2 cellular contexts compared by ENCODE assay signal in the genomic region with DNA sequence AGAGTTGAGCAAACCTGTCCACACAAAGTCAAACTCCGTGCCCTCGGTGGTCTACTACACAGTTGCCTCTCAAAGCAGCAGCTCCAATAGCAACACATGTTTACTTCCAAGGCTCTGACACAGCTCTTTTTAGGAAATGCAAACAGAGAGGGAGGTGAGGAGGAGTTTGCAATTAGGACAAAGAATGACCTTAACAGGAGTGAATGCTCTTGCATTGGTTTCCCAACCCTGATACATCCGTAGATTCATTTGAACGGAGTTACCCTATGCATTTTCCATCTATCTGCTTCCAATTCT.
A peak's percentile ranks its signal among the peaks of the same experiment; 100 is the strongest.
TF ChIP-seq lines count a peak whose summit lies in the region.

No MANE protein-coding gene starts in this region.

TF ChIP-seq in HepG2, 621 proteins besides CTCF, POLR2A, EP300 and RAD21:
- TF ChIP-seq BCL6 (CRISPR knock-in tag; IDR thresholded peaks at IDR 0.05): peak; percentile 38; the same call in 1 of the 2 replicates
- TF ChIP-seq, protein P1, sequence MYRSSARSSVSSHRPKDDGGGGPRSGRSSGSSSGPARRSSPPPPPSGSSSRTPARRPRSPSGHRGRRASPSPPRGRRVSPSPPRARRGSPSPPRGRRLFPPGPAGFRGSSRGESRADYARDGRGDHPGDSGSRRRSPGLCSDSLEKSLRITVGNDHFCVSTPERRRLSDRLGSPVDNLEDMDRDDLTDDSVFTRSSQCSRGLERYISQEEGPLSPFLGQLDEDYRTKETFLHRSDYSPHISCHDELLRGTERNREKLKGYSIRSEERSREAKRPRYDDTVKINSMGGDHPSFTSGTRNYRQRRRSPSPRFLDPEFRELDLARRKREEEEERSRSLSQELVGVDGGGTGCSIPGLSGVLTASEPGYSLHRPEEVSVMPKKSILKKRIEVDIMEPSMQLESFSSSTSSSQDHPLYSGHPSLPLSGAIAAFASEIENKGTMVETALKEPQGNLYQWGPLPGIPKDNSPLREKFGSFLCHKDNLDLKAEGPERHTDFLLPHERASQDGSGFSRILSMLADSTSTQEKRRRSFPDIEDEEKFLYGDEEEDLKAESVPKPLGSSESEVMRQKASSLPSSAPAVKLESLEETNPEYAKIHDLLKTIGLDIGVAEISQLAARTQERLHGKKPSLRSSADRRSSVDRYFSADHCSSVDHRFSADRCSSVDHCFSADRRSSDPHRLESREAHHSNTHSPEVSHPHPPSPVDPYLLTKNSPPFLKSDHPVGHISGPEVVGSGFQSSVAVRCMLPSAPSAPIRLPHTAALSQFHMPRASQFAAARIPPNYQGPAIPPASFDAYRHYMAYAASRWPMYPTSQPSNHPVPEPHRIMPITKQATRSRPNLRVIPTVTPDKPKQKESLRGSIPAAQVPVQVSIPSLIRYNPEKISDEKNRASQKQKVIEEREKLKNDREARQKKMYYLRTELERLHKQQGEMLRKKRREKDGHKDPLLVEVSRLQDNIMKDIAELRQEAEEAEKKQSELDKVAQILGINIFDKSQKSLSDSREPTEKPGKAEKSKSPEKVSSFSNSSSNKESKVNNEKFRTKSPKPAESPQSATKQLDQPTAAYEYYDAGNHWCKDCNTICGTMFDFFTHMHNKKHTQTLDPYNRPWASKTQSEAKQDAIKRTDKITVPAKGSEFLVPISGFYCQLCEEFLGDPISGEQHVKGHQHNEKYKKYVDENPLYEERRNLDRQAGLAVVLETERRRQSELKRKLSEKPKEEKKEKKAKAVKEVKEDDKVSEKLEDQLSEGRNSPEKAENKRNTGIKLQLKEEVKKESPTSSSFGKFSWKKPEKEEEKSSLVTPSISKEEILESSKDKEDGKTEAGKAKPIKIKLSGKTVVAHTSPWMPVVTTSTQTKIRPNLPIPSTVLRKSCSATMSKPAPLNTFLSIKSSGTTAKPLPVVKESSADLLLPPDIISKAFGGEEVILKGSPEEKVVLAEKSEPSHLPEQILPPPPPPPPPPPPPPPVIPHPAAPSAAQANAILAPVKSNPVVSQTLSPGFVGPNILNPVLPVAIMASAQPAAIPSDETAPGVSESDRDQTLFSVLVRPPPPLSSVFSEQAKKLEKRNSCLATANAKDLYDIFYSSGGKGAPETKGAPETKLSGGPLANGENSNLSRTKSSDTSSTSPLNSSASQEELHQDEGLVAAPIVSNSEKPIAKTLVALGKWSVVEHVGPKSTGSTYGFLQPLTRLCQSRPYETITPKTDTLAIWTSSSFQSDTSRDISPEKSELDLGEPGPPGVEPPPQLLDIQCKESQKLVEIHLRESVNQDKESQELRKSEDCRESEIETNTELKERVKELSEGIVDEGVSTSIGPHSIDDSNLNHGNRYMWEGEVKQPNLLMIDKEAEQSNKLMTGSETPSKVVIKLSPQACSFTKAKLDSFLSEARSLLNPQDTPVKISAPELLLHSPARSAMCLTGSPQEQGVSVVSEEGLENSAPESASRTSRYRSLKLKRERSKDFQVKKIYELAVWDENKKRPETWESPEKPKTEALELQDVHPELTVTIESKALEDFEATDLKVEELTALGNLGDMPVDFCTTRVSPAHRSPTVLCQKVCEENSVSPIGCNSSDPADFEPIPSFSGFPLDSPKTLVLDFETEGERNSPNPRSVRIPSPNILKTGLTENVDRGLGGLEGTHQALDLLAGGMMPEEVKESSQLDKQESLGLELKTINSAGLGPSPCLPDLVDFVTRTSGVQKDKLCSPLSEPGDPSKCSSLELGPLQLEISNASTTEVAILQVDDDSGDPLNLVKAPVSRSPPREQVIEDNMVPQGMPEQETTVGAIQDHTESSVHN (CRISPR knock-in tag; IDR thresholded peaks at IDR 0.05): no peak

TF ChIP-seq in K562, 482 proteins besides CTCF, POLR2A, EP300 and RAD21 (continues in another document):
- TF ChIP-seq ATF7 (IDR thresholded peaks at IDR 0.05): no peak
- TF ChIP-seq NBN (IDR thresholded peaks at IDR 0.05; ENCODE audit: low read depth): no peak
- TF ChIP-seq, protein P2, sequence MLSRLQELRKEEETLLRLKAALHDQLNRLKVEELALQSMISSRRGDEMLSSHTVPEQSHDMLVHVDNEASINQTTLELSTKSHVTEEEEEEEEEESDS (CRISPR knock-in tag; IDR thresholded peaks at IDR 0.05): no peak
- peak; percentile 31; the same call in 1 of the 2 replicates for TF ChIP-seq CEBPB (tag; IDR thresholded peaks at IDR 0.05)
- no peak for TF ChIP-seq FOXM1 (IDR thresholded peaks at IDR 0.05; ENCODE audit: low read depth)
- TF ChIP-seq FOXM1 (CRISPR knock-in tag; IDR thresholded peaks at IDR 0.05; ENCODE audit: low read depth): no peak
- TF ChIP-seq JUNB (CRISPR knock-in tag; conservative IDR thresholded peaks at IDR 0.05): no peak
- TF ChIP-seq, protein P3, sequence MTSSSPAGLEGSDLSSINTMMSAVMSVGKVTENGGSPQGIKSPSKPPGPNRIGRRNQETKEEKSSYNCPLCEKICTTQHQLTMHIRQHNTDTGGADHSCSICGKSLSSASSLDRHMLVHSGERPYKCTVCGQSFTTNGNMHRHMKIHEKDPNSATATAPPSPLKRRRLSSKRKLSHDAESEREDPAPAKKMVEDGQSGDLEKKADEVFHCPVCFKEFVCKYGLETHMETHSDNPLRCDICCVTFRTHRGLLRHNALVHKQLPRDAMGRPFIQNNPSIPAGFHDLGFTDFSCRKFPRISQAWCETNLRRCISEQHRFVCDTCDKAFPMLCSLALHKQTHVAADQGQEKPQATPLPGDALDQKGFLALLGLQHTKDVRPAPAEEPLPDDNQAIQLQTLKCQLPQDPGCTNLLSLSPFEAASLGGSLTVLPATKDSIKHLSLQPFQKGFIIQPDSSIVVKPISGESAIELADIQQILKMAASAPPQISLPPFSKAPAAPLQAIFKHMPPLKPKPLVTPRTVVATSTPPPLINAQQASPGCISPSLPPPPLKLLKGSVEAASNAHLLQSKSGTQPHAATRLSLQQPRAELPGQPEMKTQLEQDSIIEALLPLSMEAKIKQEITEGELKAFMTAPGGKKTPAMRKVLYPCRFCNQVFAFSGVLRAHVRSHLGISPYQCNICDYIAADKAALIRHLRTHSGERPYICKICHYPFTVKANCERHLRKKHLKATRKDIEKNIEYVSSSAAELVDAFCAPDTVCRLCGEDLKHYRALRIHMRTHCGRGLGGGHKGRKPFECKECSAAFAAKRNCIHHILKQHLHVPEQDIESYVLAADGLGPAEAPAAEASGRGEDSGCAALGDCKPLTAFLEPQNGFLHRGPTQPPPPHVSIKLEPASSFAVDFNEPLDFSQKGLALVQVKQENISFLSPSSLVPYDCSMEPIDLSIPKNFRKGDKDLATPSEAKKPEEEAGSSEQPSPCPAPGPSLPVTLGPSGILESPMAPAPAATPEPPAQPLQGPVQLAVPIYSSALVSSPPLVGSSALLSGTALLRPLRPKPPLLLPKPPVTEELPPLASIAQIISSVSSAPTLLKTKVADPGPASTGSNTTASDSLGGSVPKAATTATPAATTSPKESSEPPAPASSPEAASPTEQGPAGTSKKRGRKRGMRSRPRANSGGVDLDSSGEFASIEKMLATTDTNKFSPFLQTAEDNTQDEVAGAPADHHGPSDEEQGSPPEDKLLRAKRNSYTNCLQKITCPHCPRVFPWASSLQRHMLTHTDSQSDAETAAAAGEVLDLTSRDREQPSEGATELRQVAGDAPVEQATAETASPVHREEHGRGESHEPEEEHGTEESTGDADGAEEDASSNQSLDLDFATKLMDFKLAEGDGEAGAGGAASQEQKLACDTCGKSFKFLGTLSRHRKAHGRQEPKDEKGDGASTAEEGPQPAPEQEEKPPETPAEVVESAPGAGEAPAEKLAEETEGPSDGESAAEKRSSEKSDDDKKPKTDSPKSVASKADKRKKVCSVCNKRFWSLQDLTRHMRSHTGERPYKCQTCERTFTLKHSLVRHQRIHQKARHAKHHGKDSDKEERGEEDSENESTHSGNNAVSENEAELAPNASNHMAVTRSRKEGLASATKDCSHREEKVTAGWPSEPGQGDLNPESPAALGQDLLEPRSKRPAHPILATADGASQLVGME (CRISPR knock-in tag; IDR thresholded peaks at IDR 0.05): no peak
- no peak for TF ChIP-seq EZH2 (IDR thresholded peaks at IDR 0.05; ENCODE audit: borderline replicate concordance, low read depth, low read length)
- no peak for TF ChIP-seq HNRNPL (IDR thresholded peaks at IDR 0.05; ENCODE audit: low read depth, low read length)
- no peak for TF ChIP-seq CBFA2T3 (IDR thresholded peaks at IDR 0.05)
- TF ChIP-seq MYC (IDR thresholded peaks at IDR 0.05; ENCODE audit: low read depth, low read length): no peak; the same call in 1 of the 2 replicates
- TF ChIP-seq MYC (CRISPR knock-in tag; IDR thresholded peaks at IDR 0.05; ENCODE audit: borderline replicate concordance, low read depth): no peak
- no peak for TF ChIP-seq NR2C1 (IDR thresholded peaks at IDR 0.05)
- TF ChIP-seq NR2C1 (tag; IDR thresholded peaks at IDR 0.05): no peak
- TF ChIP-seq MEF2D (tag; conservative IDR thresholded peaks at IDR 0.05; ENCODE audit: low read depth): no peak
- no peak for TF ChIP-seq ARNT (IDR thresholded peaks at IDR 0.05)
- TF ChIP-seq FOXA3 (CRISPR knock-in tag; conservative IDR thresholded peaks at IDR 0.05 in 1 of 2, IDR thresholded peaks at IDR 0.05 in 1 of 2): 0 out of 4 replicates have a peak, but pooled peaks of 1 of the 2 experiments have one; percentile 18
- no peak for TF ChIP-seq GATAD2B (IDR thresholded peaks at IDR 0.05; ENCODE audit: borderline replicate concordance)
- TF ChIP-seq DMBX1 (CRISPR knock-in tag; IDR thresholded peaks at IDR 0.05; ENCODE audit: borderline replicate concordance): 0 out of 2 replicates have a peak, but pooled peaks have one; percentile 39
- no peak for TF ChIP-seq NCOA6 (IDR thresholded peaks at IDR 0.05)
- TF ChIP-seq CBX3 (IDR thresholded peaks at IDR 0.05; ENCODE audit: borderline replicate concordance in 1 of 2, low read length in 2 of 2): no peak
- no peak for TF ChIP-seq RBM39 (optimal IDR thresholded peaks at IDR 0.05; ENCODE audit: low read depth, low read length)
- 0 out of 2 replicates have a peak, but pooled peaks have one; percentile 39 for TF ChIP-seq LCOR (CRISPR knock-in tag; IDR thresholded peaks at IDR 0.05)
- TF ChIP-seq ZBTB1 (CRISPR knock-in tag; IDR thresholded peaks at IDR 0.05; ENCODE audit: borderline replicate concordance, low read depth): 0 out of 2 replicates have a peak, but pooled peaks have one; percentile 32
- TF ChIP-seq RFX1 (IDR thresholded peaks at IDR 0.05): peak; percentile 73
- TF ChIP-seq GABPB2 (CRISPR knock-in tag; conservative IDR thresholded peaks at IDR 0.05): no peak
- no peak for TF ChIP-seq CBX2 (IDR thresholded peaks at IDR 0.05; ENCODE audit: insufficient read depth, low read length, poor library complexity, severe bottlenecking)
- TF ChIP-seq, protein P4, sequence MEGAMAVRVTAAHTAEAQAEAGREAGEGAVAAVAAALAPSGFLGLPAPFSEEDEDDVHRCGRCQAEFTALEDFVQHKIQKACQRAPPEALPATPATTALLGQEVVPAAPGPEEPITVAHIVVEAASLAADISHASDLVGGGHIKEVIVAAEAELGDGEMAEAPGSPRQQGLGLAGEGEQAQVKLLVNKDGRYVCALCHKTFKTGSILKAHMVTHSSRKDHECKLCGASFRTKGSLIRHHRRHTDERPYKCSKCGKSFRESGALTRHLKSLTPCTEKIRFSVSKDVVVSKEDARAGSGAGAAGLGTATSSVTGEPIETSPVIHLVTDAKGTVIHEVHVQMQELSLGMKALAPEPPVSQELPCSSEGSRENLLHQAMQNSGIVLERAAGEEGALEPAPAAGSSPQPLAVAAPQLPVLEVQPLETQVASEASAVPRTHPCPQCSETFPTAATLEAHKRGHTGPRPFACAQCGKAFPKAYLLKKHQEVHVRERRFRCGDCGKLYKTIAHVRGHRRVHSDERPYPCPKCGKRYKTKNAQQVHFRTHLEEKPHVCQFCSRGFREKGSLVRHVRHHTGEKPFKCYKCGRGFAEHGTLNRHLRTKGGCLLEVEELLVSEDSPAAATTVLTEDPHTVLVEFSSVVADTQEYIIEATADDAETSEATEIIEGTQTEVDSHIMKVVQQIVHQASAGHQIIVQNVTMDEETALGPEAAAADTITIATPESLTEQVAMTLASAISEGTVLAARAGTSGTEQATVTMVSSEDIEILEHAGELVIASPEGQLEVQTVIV (CRISPR knock-in tag; IDR thresholded peaks at IDR 0.05; ENCODE audit: borderline replicate concordance): no peak
- TF ChIP-seq NFYB (IDR thresholded peaks at IDR 0.05; ENCODE audit: extremely low read depth, insufficient read length): no peak
- peak; percentile 78 to 85; a peak in 3 of 4 replicates for TF ChIP-seq FOXK2 (conservative IDR thresholded peaks at IDR 0.05 in 1 of 2, IDR thresholded peaks at IDR 0.05 in 1 of 2; ENCODE audit: low read depth in 2 of 2)
- peak; percentile 82 for TF ChIP-seq ZNF316 (IDR thresholded peaks at IDR 0.05)
- TF ChIP-seq, protein P5, sequence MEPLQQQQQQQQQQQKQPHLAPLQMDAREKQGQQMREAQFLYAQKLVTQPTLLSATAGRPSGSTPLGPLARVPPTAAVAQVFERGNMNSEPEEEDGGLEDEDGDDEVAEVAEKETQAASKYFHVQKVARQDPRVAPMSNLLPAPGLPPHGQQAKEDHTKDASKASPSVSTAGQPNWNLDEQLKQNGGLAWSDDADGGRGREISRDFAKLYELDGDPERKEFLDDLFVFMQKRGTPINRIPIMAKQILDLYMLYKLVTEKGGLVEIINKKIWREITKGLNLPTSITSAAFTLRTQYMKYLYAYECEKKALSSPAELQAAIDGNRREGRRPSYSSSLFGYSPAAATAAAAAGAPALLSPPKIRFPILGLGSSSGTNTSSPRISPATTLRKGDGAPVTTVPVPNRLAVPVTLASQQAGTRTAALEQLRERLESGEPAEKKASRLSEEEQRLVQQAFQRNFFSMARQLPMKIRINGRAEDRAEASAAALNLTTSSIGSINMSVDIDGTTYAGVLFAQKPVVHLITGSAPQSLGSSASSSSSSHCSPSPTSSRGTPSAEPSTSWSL (CRISPR knock-in tag; IDR thresholded peaks at IDR 0.05; ENCODE audit: borderline replicate concordance): no peak
- no peak for TF ChIP-seq ZNF766 (CRISPR knock-in tag; conservative IDR thresholded peaks at IDR 0.05)
- TF ChIP-seq EP400 (IDR thresholded peaks at IDR 0.05): no peak
- TF ChIP-seq ETS2 (tag; IDR thresholded peaks at IDR 0.05; ENCODE audit: borderline replicate concordance, poor library complexity, severe bottlenecking): no peak
- TF ChIP-seq ETV5 (CRISPR knock-in tag; IDR thresholded peaks at IDR 0.05; ENCODE audit: low read depth): peak; percentile 20; the same call in 1 of the 2 replicates
- 0 out of 2 replicates have a peak, but pooled peaks have one; percentile 30 for TF ChIP-seq ZNF24 (IDR thresholded peaks at IDR 0.05)
- TF ChIP-seq MIER1 (IDR thresholded peaks at IDR 0.05; ENCODE audit: low read depth): no peak
- TF ChIP-seq, protein P6, sequence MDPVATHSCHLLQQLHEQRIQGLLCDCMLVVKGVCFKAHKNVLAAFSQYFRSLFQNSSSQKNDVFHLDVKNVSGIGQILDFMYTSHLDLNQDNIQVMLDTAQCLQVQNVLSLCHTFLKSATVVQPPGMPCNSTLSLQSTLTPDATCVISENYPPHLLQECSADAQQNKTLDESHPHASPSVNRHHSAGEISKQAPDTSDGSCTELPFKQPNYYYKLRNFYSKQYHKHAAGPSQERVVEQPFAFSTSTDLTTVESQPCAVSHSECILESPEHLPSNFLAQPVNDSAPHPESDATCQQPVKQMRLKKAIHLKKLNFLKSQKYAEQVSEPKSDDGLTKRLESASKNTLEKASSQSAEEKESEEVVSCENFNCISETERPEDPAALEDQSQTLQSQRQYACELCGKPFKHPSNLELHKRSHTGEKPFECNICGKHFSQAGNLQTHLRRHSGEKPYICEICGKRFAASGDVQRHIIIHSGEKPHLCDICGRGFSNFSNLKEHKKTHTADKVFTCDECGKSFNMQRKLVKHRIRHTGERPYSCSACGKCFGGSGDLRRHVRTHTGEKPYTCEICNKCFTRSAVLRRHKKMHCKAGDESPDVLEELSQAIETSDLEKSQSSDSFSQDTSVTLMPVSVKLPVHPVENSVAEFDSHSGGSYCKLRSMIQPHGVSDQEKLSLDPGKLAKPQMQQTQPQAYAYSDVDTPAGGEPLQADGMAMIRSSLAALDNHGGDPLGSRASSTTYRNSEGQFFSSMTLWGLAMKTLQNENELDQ (CRISPR knock-in tag; IDR thresholded peaks at IDR 0.05; ENCODE audit: borderline replicate concordance): no peak
- no peak for TF ChIP-seq ZFPM2 (CRISPR knock-in tag; IDR thresholded peaks at IDR 0.05)
- TF ChIP-seq ZNF140 (CRISPR knock-in tag; IDR thresholded peaks at IDR 0.05): no peak
- TF ChIP-seq NCOR1 (IDR thresholded peaks at IDR 0.05): no peak
